Comparison of ENCODE assay signal across 9 cellular contexts in genomic region chr17:78375401-78376079, GRCh38. TPM values are rescaled to one million over a fixed set of nuclear protein-coding genes. Genes with fewer than 3 reads are reported as not detected.
DNase-seq lines count a peak whose midpoint lies in the region; ATAC-seq and TF ChIP-seq lines count a peak whose summit lies in the region.
"Had no signal": no experiment of that assay in that cellular context is flagged by ENCODE, and none has a peak within 500 bp of the region (broad histone marks: within the 10 kb centered on the region; RNA-seq: fewer than 3 reads in every experiment).

No MANE protein-coding gene starts in this region.

- peaks cover 46% of the 10 kb centered on the region for H3K4me1 ChIP-seq in GM23248 (ENCODE audit: insufficient read depth)

- 5 to 6% methylated on average over 9 of the region's 9 CpGs for WGBS in GM23248 (ENCODE audit: low coverage in 1 of 2, low lambda C conversion rate in 2 of 2, missing lambda C conversion rate in 2 of 2), 2 experiments

- peak overlapping the region; percentile 81 for H3K9ac ChIP-seq in GM23248

- H3K4me3 ChIP-seq in GM23248 (peak overlapping the region; percentile 39), WI38 (ENCODE audit: low read depth, low read length) (peak overlapping the region; percentile 20; the same call in 1 of the 2 replicates), retinal pigment epithelial cell (ENCODE audit: low read length) (no peak overlapping the region)

- H3K4me2 ChIP-seq in GM23248 (ENCODE audit: unreplicated experiment), result peak overlapping the region; percentile 76

- H3K36me3 ChIP-seq in GM23248 (ENCODE audit: low read depth), result no peaks in the 10 kb centered on the region

- no peaks in the 10 kb centered on the region for H3K9me3 ChIP-seq in GM23248 (ENCODE audit: low read depth)

- no peaks in the 10 kb centered on the region for H3K27me3 ChIP-seq in GM23248 (replicated peaks; ENCODE audit: insufficient read depth)

- peak overlapping the region; percentile 98 for H3K27ac ChIP-seq in GM23248

- DNase-seq in GM23248 (peak; percentile 96), Right ventricle myocardium superior (peak; percentile 62), retinal pigment epithelial cell (ENCODE audit: low read depth) (peak; percentile 61), SK-N-DZ (ENCODE audit: low spot score) (no peak)
- DNase-seq: effector CD4-positive, alpha-beta T cell had no signal

- in situ Hi-C loops in GM23248 (cut with MboI), result no loop called here

- intact Hi-C loops in Right ventricle myocardium superior (cut with DNase I), result no loop called here

- no peaks in the 10 kb centered on the region for H4K20me1 ChIP-seq in GM23248 (ENCODE audit: insufficient read depth)

- H3K9me2 ChIP-seq in GM23248 (ENCODE audit: insufficient read depth), result no peaks in the 10 kb centered on the region

- TF ChIP-seq CTCF in WI38 (IDR thresholded peaks at IDR 0.05; ENCODE audit: low read depth, low read length) (no peak), retinal pigment epithelial cell (conservative IDR thresholded peaks at IDR 0.05; ENCODE audit: low read depth, low read length) (no peak)

- peaks cover 18% of the 10 kb centered on the region for H3K79me2 ChIP-seq in GM23248 (ENCODE audit: insufficient read depth)

- H3F3A ChIP-seq in GM23248 (ENCODE audit: insufficient read depth), result peaks cover 55% of the 10 kb centered on the region

- no peak overlapping the region for H2AFZ ChIP-seq in GM23248

- ATAC-seq in Right ventricle myocardium superior (ENCODE audit: poor library complexity), result peak; percentile 19
- no peak for ATAC-seq in GM18498 (IDR thresholded peaks at IDR 0.05; ENCODE audit: unreplicated experiment)
- ATAC-seq in GM21576 (IDR thresholded peaks at IDR 0.05; ENCODE audit: unreplicated experiment), result no peak
- ATAC-seq in HG02973 (IDR thresholded peaks at IDR 0.05; ENCODE audit: unreplicated experiment), result no peak

RNA-seq across cellular contexts. Expression of gene PGS1, which starts 2.9 kb away (rescaled TPM):
- 31.4 and 32.5 TPM in 2 replicates for total RNA-seq in GM23248 (2014; rRNA removed; shearing (Covaris generic))
- polyA plus RNA-seq in GM23248 (2016; fragmentation: Nextera tagmentation; extraction: Ambion mirVana), result 28.6 and 30.2 TPM in 2 replicates
- total RNA-seq in Right ventricle myocardium superior, result 18.1 TPM
- polyA plus RNA-seq in SK-N-DZ (2014; cell fraction: cytosol; rRNA removed), result 49.0 and 52.4 TPM in 2 replicates
- polyA plus RNA-seq in SK-N-DZ (2014; cell fraction: nucleus; rRNA removed), result 137 and 160 TPM in 2 replicates

RNA-seq across cellular contexts. Expression of gene SOCS3, which starts 15.7 kb away (rescaled TPM):
- 47.8 and 50.6 TPM in 2 replicates for total RNA-seq in GM23248 (2014; rRNA removed; shearing (Covaris generic))
- 31.2 and 31.5 TPM in 2 replicates for polyA plus RNA-seq in GM23248 (2016; fragmentation: Nextera tagmentation; extraction: Ambion mirVana)
- total RNA-seq in Right ventricle myocardium superior, result 10.5 TPM
- 0.40 and 0.52 TPM in 2 replicates for polyA plus RNA-seq in SK-N-DZ (2014; cell fraction: cytosol; rRNA removed)
- 0.81 and 2.2 TPM in 2 replicates for polyA plus RNA-seq in SK-N-DZ (2014; cell fraction: nucleus; rRNA removed)
